ENCODE assay signal across 8 cellular contexts in genomic region chr14:74618078-74618952, GRCh38. TPM values are rescaled to one million over a fixed set of nuclear protein-coding genes. Genes with fewer than 3 reads are reported as not detected.
DNase-seq lines count a peak whose midpoint lies in the region; ATAC-seq and TF ChIP-seq lines count a peak whose summit lies in the region.

No MANE protein-coding gene starts in this region.

- H3K4me3 Mint-ChIP-seq in immature natural killer cell (peak overlapping the region; percentile 78 to 83 (median 81)), glutamatergic neuron (ENCODE audit: unreplicated experiment) (no peak overlapping the region)

- no peaks in the 10 kb centered on the region for H3K9me3 Mint-ChIP-seq in immature natural killer cell
- H3K9me3 Mint-ChIP-seq in glutamatergic neuron (ENCODE audit: unreplicated experiment) = peaks cover 4% of the 10 kb centered on the region

- DNase-seq in RKO (ENCODE audit: low spot score) (peak; percentile 97), immature natural killer cell (peak; percentile 95 to 96 (median 96)), NCI-H2081 (lab: John Stamatoyannopoulos, UW) (no peak), glutamatergic neuron (no peak), DMS114 treated with DMSO at 0.1 percent for 48 hours (lab: John Stamatoyannopoulos, UW; ENCODE audit: unreplicated experiment) (no peak)
- DNase-seq in activated T-helper 9 cell treated with anti-CD3 and anti-CD28 coated beads, Interleukin-2, amount 50 U/mL, for 16 hours (ENCODE audit: low read depth) = peak; percentile 44
- peak; percentile 37 for DNase-seq in stimulated activated CD8-positive, alpha-beta memory T cell treated with anti-CD3 and anti-CD28 coated beads, Interleukin-15, amount 100 ng/mL, for 1 hour (ENCODE audit: low read depth)

- peaks cover 18 to 27% (median 25%) of the 10 kb centered on the region in 3 donors for H3K27me3 Mint-ChIP-seq in immature natural killer cell (ENCODE audit: low read depth in 3 of 3)
- peaks cover 4% of the 10 kb centered on the region for H3K27me3 Mint-ChIP-seq in glutamatergic neuron (ENCODE audit: unreplicated experiment)

- no peak for TF ChIP-seq CTCF in glutamatergic neuron (IDR thresholded peaks at IDR 0.05; ENCODE audit: partially characterized antibody, unreplicated experiment)

- H3K36me3 Mint-ChIP-seq in immature natural killer cell = peaks cover 0 to 3% (median 3%) of the 10 kb centered on the region in 3 donors
- peaks cover 3% of the 10 kb centered on the region for H3K36me3 Mint-ChIP-seq in glutamatergic neuron (ENCODE audit: unreplicated experiment)

- peaks cover 89 to 95% of the 10 kb centered on the region in 2 donors for H3K4me1 Mint-ChIP-seq in immature natural killer cell
- H3K4me1 Mint-ChIP-seq in glutamatergic neuron (ENCODE audit: low read depth, unreplicated experiment) = peaks cover 10% of the 10 kb centered on the region

- H3K27ac Mint-ChIP-seq in immature natural killer cell = peak overlapping the region; percentile 94 to 99 (median 97)
- H3K27ac Mint-ChIP-seq in glutamatergic neuron (ENCODE audit: unreplicated experiment) = no peak overlapping the region

- peak; percentile 51 for ATAC-seq in GM18909 (IDR thresholded peaks at IDR 0.05; ENCODE audit: poor library complexity, unreplicated experiment)

RNA-seq across cellular contexts. Expression of gene LTBP2, which starts 6.3 kb away (rescaled TPM):
- under 1 TPM; 0.29 to 0.66 (median 0.30) TPM for polyA plus RNA-seq in immature natural killer cell
- 1.2 TPM for total RNA-seq in glutamatergic neuron (ENCODE audit: unreplicated experiment)

Comparison
In these comparisons a context has a peak if more than half of its experiments do, and no peak if none do; other contexts are left out.
1. DNase-seq: peak in RKO (single experiment), activated T-helper 9 cell treated with anti-CD3 and anti-CD28 coated beads, Interleukin-2, amount 50 U/mL, for 16 hours (single experiment), immature natural killer cell (3 of 3) and stimulated activated CD8-positive, alpha-beta memory T cell treated with anti-CD3 and anti-CD28 coated beads, Interleukin-15, amount 100 ng/mL, for 1 hour (single experiment); none in NCI-H2081 (0 of 2), glutamatergic neuron (single experiment) and DMS114 treated with DMSO at 0.1 percent for 48 hours (single experiment).